1 cellular context compared by ENCODE assay signal in the genomic region with DNA sequence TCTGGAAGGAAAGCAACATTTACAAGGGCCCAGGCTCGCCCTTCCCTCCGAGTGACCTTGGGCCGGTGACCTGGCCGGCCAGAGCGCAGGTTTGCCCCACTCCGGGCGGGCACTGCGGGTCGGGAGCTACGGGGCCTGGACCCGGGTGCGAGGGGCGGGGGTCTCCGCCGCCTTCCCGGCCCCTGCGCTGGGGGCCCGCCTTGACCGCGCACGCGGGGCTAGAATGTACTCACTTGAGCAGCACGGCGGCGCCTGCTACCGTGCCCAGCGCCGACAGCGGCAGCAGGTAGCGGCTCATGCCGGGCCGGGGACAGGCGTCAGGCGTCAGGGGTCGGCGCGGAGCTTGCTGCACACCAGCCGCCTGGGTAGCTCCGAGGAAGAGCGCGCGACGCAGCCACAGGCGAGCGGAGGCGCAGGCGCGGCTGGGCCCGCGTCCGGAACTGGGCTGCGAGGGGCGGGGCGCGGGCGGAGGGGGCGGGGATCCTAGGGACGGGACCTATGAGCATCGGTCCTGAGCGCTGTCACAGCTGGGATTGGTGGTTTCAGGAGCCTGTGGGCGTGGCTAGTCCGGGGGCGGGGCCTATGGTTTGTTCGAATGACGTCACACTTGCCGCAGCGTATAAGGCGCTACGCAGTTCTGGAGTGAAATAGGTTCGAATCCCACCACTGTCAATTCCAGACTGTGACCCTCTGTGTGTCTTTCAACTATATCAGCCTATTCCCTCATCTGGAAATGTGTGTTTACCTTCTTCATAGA.
TF ChIP-seq lines count a peak whose summit lies in the region.

A gene with protein sequence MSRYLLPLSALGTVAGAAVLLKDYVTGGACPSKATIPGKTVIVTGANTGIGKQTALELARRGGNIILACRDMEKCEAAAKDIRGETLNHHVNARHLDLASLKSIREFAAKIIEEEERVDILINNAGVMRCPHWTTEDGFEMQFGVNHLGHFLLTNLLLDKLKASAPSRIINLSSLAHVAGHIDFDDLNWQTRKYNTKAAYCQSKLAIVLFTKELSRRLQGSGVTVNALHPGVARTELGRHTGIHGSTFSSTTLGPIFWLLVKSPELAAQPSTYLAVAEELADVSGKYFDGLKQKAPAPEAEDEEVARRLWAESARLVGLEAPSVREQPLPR (minus strand): TSS at position 414 of the 757 bp plus-strand sequence. CDS start 116 bp downstream, at position 298.

TF ChIP-seq in H1, 55 proteins besides CTCF, POLR2A, EP300 and RAD21 (continues in another document):
- TF ChIP-seq CBX5 (IDR thresholded peaks at IDR 0.05; ENCODE audit: low read depth, low read length), result no peak
- TF ChIP-seq, protein P1, sequence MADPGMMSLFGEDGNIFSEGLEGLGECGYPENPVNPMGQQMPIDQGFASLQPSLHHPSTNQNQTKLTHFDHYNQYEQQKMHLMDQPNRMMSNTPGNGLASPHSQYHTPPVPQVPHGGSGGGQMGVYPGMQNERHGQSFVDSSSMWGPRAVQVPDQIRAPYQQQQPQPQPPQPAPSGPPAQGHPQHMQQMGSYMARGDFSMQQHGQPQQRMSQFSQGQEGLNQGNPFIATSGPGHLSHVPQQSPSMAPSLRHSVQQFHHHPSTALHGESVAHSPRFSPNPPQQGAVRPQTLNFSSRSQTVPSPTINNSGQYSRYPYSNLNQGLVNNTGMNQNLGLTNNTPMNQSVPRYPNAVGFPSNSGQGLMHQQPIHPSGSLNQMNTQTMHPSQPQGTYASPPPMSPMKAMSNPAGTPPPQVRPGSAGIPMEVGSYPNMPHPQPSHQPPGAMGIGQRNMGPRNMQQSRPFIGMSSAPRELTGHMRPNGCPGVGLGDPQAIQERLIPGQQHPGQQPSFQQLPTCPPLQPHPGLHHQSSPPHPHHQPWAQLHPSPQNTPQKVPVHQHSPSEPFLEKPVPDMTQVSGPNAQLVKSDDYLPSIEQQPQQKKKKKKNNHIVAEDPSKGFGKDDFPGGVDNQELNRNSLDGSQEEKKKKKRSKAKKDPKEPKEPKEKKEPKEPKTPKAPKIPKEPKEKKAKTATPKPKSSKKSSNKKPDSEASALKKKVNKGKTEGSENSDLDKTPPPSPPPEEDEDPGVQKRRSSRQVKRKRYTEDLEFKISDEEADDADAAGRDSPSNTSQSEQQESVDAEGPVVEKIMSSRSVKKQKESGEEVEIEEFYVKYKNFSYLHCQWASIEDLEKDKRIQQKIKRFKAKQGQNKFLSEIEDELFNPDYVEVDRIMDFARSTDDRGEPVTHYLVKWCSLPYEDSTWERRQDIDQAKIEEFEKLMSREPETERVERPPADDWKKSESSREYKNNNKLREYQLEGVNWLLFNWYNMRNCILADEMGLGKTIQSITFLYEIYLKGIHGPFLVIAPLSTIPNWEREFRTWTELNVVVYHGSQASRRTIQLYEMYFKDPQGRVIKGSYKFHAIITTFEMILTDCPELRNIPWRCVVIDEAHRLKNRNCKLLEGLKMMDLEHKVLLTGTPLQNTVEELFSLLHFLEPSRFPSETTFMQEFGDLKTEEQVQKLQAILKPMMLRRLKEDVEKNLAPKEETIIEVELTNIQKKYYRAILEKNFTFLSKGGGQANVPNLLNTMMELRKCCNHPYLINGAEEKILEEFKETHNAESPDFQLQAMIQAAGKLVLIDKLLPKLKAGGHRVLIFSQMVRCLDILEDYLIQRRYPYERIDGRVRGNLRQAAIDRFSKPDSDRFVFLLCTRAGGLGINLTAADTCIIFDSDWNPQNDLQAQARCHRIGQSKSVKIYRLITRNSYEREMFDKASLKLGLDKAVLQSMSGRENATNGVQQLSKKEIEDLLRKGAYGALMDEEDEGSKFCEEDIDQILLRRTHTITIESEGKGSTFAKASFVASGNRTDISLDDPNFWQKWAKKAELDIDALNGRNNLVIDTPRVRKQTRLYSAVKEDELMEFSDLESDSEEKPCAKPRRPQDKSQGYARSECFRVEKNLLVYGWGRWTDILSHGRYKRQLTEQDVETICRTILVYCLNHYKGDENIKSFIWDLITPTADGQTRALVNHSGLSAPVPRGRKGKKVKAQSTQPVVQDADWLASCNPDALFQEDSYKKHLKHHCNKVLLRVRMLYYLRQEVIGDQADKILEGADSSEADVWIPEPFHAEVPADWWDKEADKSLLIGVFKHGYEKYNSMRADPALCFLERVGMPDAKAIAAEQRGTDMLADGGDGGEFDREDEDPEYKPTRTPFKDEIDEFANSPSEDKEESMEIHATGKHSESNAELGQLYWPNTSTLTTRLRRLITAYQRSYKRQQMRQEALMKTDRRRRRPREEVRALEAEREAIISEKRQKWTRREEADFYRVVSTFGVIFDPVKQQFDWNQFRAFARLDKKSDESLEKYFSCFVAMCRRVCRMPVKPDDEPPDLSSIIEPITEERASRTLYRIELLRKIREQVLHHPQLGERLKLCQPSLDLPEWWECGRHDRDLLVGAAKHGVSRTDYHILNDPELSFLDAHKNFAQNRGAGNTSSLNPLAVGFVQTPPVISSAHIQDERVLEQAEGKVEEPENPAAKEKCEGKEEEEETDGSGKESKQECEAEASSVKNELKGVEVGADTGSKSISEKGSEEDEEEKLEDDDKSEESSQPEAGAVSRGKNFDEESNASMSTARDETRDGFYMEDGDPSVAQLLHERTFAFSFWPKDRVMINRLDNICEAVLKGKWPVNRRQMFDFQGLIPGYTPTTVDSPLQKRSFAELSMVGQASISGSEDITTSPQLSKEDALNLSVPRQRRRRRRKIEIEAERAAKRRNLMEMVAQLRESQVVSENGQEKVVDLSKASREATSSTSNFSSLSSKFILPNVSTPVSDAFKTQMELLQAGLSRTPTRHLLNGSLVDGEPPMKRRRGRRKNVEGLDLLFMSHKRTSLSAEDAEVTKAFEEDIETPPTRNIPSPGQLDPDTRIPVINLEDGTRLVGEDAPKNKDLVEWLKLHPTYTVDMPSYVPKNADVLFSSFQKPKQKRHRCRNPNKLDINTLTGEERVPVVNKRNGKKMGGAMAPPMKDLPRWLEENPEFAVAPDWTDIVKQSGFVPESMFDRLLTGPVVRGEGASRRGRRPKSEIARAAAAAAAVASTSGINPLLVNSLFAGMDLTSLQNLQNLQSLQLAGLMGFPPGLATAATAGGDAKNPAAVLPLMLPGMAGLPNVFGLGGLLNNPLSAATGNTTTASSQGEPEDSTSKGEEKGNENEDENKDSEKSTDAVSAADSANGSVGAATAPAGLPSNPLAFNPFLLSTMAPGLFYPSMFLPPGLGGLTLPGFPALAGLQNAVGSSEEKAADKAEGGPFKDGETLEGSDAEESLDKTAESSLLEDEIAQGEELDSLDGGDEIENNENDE (IDR thresholded peaks at IDR 0.05; ENCODE audit: insufficient replicate concordance, low read length), result no peak
- no peak for TF ChIP-seq GABPA (IDR thresholded peaks at IDR 0.05; ENCODE audit: borderline replicate concordance, insufficient read depth, low read length)
- TF ChIP-seq CEBPB (IDR thresholded peaks at IDR 0.05; ENCODE audit: low read depth, low read length), result no peak
- no peak for TF ChIP-seq GTF2F1 (IDR thresholded peaks at IDR 0.05; ENCODE audit: borderline replicate concordance, low read depth, low read length)
- TF ChIP-seq KDM1A (IDR thresholded peaks at IDR 0.05; ENCODE audit: borderline replicate concordance, low read length), result no peak
- 0 out of 2 replicates have a peak, but pooled peaks have one; percentile 31 for TF ChIP-seq SRF (IDR thresholded peaks at IDR 0.05; ENCODE audit: low read depth, low read length)
- 0 out of 2 replicates have a peak, but pooled peaks have one; percentile 35 for TF ChIP-seq RBBP5 (IDR thresholded peaks at IDR 0.05; ENCODE audit: borderline replicate concordance, low read depth, low read length)
- no peak for TF ChIP-seq BRCA1 (IDR thresholded peaks at IDR 0.05; ENCODE audit: low read depth, low read length)
- TF ChIP-seq JUN (IDR thresholded peaks at IDR 0.05; ENCODE audit: low read depth, low read length), result peak; percentile 76
- no peak for TF ChIP-seq HDAC6 (IDR thresholded peaks at IDR 0.05; ENCODE audit: low read depth, low read length)
- no peak for TF ChIP-seq FOSL1 (IDR thresholded peaks at IDR 0.05; ENCODE audit: insufficient read depth, low read depth, low read length)
- no peak for TF ChIP-seq SP4 (IDR thresholded peaks at IDR 0.05; ENCODE audit: low read length)
- TF ChIP-seq TAF1 (IDR thresholded peaks at IDR 0.05; ENCODE audit: low read depth, low read length), result peak; percentile 60; the same call in 1 of the 2 replicates
- TF ChIP-seq, protein P2, sequence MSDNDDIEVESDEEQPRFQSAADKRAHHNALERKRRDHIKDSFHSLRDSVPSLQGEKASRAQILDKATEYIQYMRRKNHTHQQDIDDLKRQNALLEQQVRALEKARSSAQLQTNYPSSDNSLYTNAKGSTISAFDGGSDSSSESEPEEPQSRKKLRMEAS (IDR thresholded peaks at IDR 0.05), result peak; percentile 48; the same call in 1 of the 2 replicates
- TF ChIP-seq TEAD4 (IDR thresholded peaks at IDR 0.05; ENCODE audit: low read depth, low read length), result no peak
- TF ChIP-seq CHD1 (IDR thresholded peaks at IDR 0.05; ENCODE audit: low read depth, low read length), result no peak
- no peak for TF ChIP-seq ASH2L (IDR thresholded peaks at IDR 0.05; ENCODE audit: low read length)
- TF ChIP-seq SP1 (IDR thresholded peaks at IDR 0.05; ENCODE audit: low read depth, low read length), result peak; percentile 91
- peak; percentile 90 for TF ChIP-seq CREB1 (IDR thresholded peaks at IDR 0.05)
- TF ChIP-seq SUZ12 (IDR thresholded peaks at IDR 0.05; ENCODE audit: low read length), result no peak
- no peak for TF ChIP-seq POLR2AphosphoS5 (IDR thresholded peaks at IDR 0.05; ENCODE audit: low read depth, low read length)
- TF ChIP-seq ATF3 (IDR thresholded peaks at IDR 0.05; ENCODE audit: insufficient read depth, low read depth, low read length), result no peak
- TF ChIP-seq NANOG (IDR thresholded peaks at IDR 0.05; ENCODE audit: insufficient read depth, low read depth, low read length, poor library complexity, severe bottlenecking), result no peak
- TF ChIP-seq CHD2 (IDR thresholded peaks at IDR 0.05; ENCODE audit: low read length), result peak; percentile 54; the same call in 1 of the 2 replicates
- TF ChIP-seq MAFK (IDR thresholded peaks at IDR 0.05; ENCODE audit: low read depth, low read length), result no peak
- TF ChIP-seq KDM4A (IDR thresholded peaks at IDR 0.05; ENCODE audit: low read depth, low read length, severe bottlenecking), result peak; percentile 72
- no peak for TF ChIP-seq TAF7 (optimal IDR thresholded peaks at IDR 0.05; ENCODE audit: borderline replicate concordance, low read depth, low read length)
- no peak for TF ChIP-seq HDAC2 (IDR thresholded peaks at IDR 0.05; ENCODE audit: borderline replicate concordance in 1 of 2, low read depth in 2 of 2, low read length in 2 of 2)
- TF ChIP-seq KDM5A (IDR thresholded peaks at IDR 0.05; ENCODE audit: low read length), result no peak
- TF ChIP-seq SP2 (IDR thresholded peaks at IDR 0.05; ENCODE audit: low read length), result peak; percentile 27; the same call in 1 of the 2 replicates
- TF ChIP-seq SIX5 (IDR thresholded peaks at IDR 0.05; ENCODE audit: low read depth, low read length), result no peak
- no peak for TF ChIP-seq ATF2 (IDR thresholded peaks at IDR 0.05; ENCODE audit: low read length)
- TF ChIP-seq CTBP2 (IDR thresholded peaks at IDR 0.05; ENCODE audit: borderline replicate concordance, insufficient read depth, insufficient read length, low read length), result no peak
- no peak for TF ChIP-seq USF2 (IDR thresholded peaks at IDR 0.05; ENCODE audit: low read length)
- no peak for TF ChIP-seq SAP30 (IDR thresholded peaks at IDR 0.05; ENCODE audit: insufficient read depth, insufficient replicate concordance, low read length)
- TF ChIP-seq E2F6 (IDR thresholded peaks at IDR 0.05), result no peak
- TF ChIP-seq RXRA (IDR thresholded peaks at IDR 0.05; ENCODE audit: insufficient read depth, low read depth, low read length), result no peak
- TF ChIP-seq YY1 (IDR thresholded peaks at IDR 0.05; ENCODE audit: low read depth, low read length), result no peak
- TF ChIP-seq TBP (IDR thresholded peaks at IDR 0.05; ENCODE audit: low read depth, low read length), result peak; percentile 9; the same call in 1 of the 2 replicates
- no peak for TF ChIP-seq EZH2 (IDR thresholded peaks at IDR 0.05; ENCODE audit: low read depth, low read length, severe bottlenecking)
- no peak for TF ChIP-seq BCL11A (IDR thresholded peaks at IDR 0.05; ENCODE audit: low read depth in 2 of 2, low read length in 2 of 2)
- no peak for TF ChIP-seq RFX5 (IDR thresholded peaks at IDR 0.05; ENCODE audit: borderline replicate concordance, low read depth, low read length)
- peak; percentile 94 for TF ChIP-seq JUND (IDR thresholded peaks at IDR 0.05; ENCODE audit: low read length)
- TF ChIP-seq BACH1 (IDR thresholded peaks at IDR 0.05; ENCODE audit: low read length), result no peak
- TF ChIP-seq CBX8 (IDR thresholded peaks at IDR 0.05; ENCODE audit: borderline replicate concordance, low read depth, low read length), result no peak
- TF ChIP-seq TCF12 (IDR thresholded peaks at IDR 0.05; ENCODE audit: low read depth, low read length), result no peak
- peak; percentile 52 for TF ChIP-seq NRF1 (IDR thresholded peaks at IDR 0.05; ENCODE audit: low read depth, low read length)
- TF ChIP-seq SIRT6 (IDR thresholded peaks at IDR 0.05; ENCODE audit: low read length), result no peak
- TF ChIP-seq PHF8 (conservative IDR thresholded peaks at IDR 0.05; ENCODE audit: low read depth, low read length), result 0 out of 2 replicates have a peak, but pooled peaks have one; percentile 41
- peak; percentile 42 to 85; a peak in 2 of 4 replicates for TF ChIP-seq SIN3A (conservative IDR thresholded peaks at IDR 0.05 in 1 of 2, IDR thresholded peaks at IDR 0.05 in 1 of 2; ENCODE audit: low read depth in 1 of 2, low read length in 2 of 2)
- no peak for TF ChIP-seq ZNF274 (IDR thresholded peaks at IDR 0.05; ENCODE audit: borderline replicate concordance, extremely low read depth, low read length)
